1 cellular context compared by ENCODE assay signal in the genomic region with DNA sequence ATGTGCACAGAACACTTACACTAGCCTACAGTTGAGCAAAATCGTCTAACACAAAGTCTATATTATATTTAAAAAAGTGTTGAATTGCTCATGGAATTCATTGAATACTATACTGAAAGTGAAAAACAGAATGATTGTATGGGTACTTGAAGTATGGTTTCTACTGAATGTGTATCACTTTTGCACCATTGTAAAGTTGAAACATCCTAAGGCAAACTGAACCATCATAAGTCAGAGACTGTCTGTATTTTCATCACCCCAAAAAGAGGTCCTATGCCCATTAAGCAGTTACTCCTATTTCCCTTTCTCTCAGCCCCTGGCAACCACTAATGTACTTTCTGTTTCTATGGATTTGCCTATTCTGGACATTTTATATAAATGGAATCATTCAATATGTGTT.
TF ChIP-seq lines count a peak whose summit lies in the region.

No MANE protein-coding gene starts in this region.

TF ChIP-seq in IMR-90, 13 proteins besides CTCF, POLR2A, EP300 and RAD21:
- TF ChIP-seq, protein P1, sequence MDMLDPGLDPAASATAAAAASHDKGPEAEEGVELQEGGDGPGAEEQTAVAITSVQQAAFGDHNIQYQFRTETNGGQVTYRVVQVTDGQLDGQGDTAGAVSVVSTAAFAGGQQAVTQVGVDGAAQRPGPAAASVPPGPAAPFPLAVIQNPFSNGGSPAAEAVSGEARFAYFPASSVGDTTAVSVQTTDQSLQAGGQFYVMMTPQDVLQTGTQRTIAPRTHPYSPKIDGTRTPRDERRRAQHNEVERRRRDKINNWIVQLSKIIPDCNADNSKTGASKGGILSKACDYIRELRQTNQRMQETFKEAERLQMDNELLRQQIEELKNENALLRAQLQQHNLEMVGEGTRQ (IDR thresholded peaks at IDR 0.05; ENCODE audit: low read depth, low read length): no peak
- no peak for TF ChIP-seq SMC3 (IDR thresholded peaks at IDR 0.05; ENCODE audit: low read depth, low read length)
- TF ChIP-seq RFX5 (IDR thresholded peaks at IDR 0.05; ENCODE audit: low read depth, low read length): no peak
- no peak for TF ChIP-seq FOS (IDR thresholded peaks at IDR 0.05; ENCODE audit: low read depth, low read length)
- TF ChIP-seq, protein P2, sequence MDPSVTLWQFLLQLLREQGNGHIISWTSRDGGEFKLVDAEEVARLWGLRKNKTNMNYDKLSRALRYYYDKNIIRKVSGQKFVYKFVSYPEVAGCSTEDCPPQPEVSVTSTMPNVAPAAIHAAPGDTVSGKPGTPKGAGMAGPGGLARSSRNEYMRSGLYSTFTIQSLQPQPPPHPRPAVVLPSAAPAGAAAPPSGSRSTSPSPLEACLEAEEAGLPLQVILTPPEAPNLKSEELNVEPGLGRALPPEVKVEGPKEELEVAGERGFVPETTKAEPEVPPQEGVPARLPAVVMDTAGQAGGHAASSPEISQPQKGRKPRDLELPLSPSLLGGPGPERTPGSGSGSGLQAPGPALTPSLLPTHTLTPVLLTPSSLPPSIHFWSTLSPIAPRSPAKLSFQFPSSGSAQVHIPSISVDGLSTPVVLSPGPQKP (IDR thresholded peaks at IDR 0.05; ENCODE audit: borderline replicate concordance, low read depth, low read length): no peak
- TF ChIP-seq CEBPB (IDR thresholded peaks at IDR 0.05; ENCODE audit: low read depth, low read length): no peak
- no peak for TF ChIP-seq MAFK (IDR thresholded peaks at IDR 0.05; ENCODE audit: low read depth, low read length)
- TF ChIP-seq MAZ (IDR thresholded peaks at IDR 0.05; ENCODE audit: borderline replicate concordance, low read depth, low read length): no peak
- no peak for TF ChIP-seq RCOR1 (IDR thresholded peaks at IDR 0.05; ENCODE audit: insufficient replicate concordance, low read length)
- no peak for TF ChIP-seq BHLHE40 (IDR thresholded peaks at IDR 0.05; ENCODE audit: low read depth, low read length)
- no peak for TF ChIP-seq MXI1 (IDR thresholded peaks at IDR 0.05; ENCODE audit: borderline replicate concordance, low read depth, low read length)
- TF ChIP-seq NFE2L2 (IDR thresholded peaks at IDR 0.05; ENCODE audit: low read depth, low read length): no peak
- TF ChIP-seq CHD1 (IDR thresholded peaks at IDR 0.05; ENCODE audit: low read depth, low read length): no peak
TF ChIP-seq in IMR-90: peak in this region for 0.
